In the genomic region with DNA sequence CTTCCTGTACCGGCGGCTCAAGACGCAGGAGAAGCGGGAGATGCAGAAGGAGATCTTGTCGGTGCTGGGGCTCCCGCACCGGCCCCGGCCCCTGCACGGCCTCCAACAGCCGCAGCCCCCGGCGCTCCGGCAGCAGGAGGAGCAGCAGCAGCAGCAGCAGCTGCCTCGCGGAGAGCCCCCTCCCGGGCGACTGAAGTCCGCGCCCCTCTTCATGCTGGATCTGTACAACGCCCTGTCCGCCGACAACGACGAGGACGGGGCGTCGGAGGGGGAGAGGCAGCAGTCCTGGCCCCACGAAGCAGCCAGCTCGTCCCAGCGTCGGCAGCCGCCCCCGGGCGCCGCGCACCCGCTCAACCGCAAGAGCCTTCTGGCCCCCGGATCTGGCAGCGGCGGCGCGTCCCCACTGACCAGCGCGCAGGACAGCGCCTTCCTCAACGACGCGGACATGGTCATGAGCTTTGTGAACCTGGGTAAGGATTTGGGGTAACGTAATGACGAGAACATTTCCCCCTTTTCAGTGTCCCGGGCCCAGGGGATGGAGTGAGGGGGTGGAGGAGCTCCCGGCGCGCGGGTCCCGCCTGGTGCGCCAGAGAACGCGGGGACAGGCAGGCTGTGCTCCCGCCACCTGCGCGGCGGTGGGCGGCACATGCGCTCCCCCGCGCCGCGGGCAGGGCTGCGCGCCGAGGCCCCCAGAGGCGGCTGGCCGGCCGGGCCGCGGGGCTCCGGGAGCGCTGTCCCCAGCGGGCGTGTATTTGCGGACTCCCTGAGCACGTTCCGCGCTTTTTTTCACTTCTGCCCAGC, we compare ENCODE assay signal across 8 cellular contexts. TPM values are rescaled to one million over a fixed set of nuclear protein-coding genes. Genes with fewer than 3 reads are reported as not detected.
DNase-seq lines count a peak whose midpoint lies in the region; ATAC-seq and TF ChIP-seq lines count a peak whose summit lies in the region.

No MANE protein-coding gene starts in this region.

- no peaks in the 10 kb centered on the region for H3K36me3 Mint-ChIP-seq in CD4-positive, alpha-beta T cell (ENCODE audit: low read depth)
- H3K36me3 Mint-ChIP-seq in activated B cell treated with CpG ODN at 0.5 μM for 24 hours (ENCODE audit: low read depth) = no peaks in the 10 kb centered on the region

- no peak overlapping the region for H3K9ac ChIP-seq in skeletal muscle satellite cell (ENCODE audit: low read depth, low read length)

- DNase-seq in CD4-positive, alpha-beta T cell = no peak
- peak; percentile 64 for DNase-seq in GM20000 (ENCODE audit: low spot score)
- DNase-seq in activated B cell treated with CpG ODN at 0.5 μM for 24 hours = peak; percentile 26
- DNase-seq in left ventricle myocardium inferior = no peak
- DNase-seq in A172 (ENCODE audit: low spot score) = no peak

- H3K4me2 ChIP-seq in skeletal muscle satellite cell (ENCODE audit: low read length) = peak overlapping the region; percentile 97

- H3K4me3 ChIP-seq in left ventricle myocardium inferior = peak overlapping the region; percentile 81
- H3K4me3 ChIP-seq in skeletal muscle satellite cell (ENCODE audit: low read length) = peak overlapping the region; percentile 78

- peaks cover 11% of the 10 kb centered on the region for H3K4me1 Mint-ChIP-seq in CD4-positive, alpha-beta T cell (ENCODE audit: low read depth)
- H3K4me1 Mint-ChIP-seq in activated B cell treated with CpG ODN at 0.5 μM for 24 hours = peaks cover 30% of the 10 kb centered on the region

- POLR2A ChIA-PET in CD4-positive, alpha-beta T cell (lab: Charles Lee) = no interaction called here
- POLR2A ChIA-PET in activated B cell treated with CpG ODN at 0.5 μM for 24 hours (lab: Charles Lee) = no interaction called here

- H3K36me3 ChIP-seq in left ventricle myocardium inferior = no peaks in the 10 kb centered on the region
- H3K36me3 ChIP-seq in skeletal muscle satellite cell (ENCODE audit: insufficient read depth, low read length) = no peaks in the 10 kb centered on the region

- H3K27me3 Mint-ChIP-seq in CD4-positive, alpha-beta T cell = peaks cover 84% of the 10 kb centered on the region
- H3K27me3 Mint-ChIP-seq in activated B cell treated with CpG ODN at 0.5 μM for 24 hours = peaks cover 60% of the 10 kb centered on the region

- no peak for TF ChIP-seq CTCF in CD4-positive, alpha-beta T cell (IDR thresholded peaks at IDR 0.05)
- TF ChIP-seq CTCF in GM20000 (IDR thresholded peaks at IDR 0.05; ENCODE audit: extremely low read depth, missing control alignments) (no peak), activated B cell treated with CpG ODN at 0.5 μM for 24 hours (IDR thresholded peaks at IDR 0.05) (no peak), left ventricle myocardium inferior (IDR thresholded peaks at IDR 0.05; ENCODE audit: borderline replicate concordance) (no peak)

- no peak overlapping the region for H3K27ac Mint-ChIP-seq in CD4-positive, alpha-beta T cell
- H3K27ac Mint-ChIP-seq in activated B cell treated with CpG ODN at 0.5 μM for 24 hours = no peak overlapping the region

- peaks cover 68% of the 10 kb centered on the region for H3K27me3 ChIP-seq in CD4-positive, alpha-beta T cell (ENCODE audit: control insufficient read depth, insufficient read depth, low read length)
- peaks cover 92% of the 10 kb centered on the region for H3K27me3 ChIP-seq in left ventricle myocardium inferior (ENCODE audit: low read depth)
- H3K27me3 ChIP-seq in skeletal muscle satellite cell (ENCODE audit: control insufficient read depth, insufficient read depth, low read length) = peaks cover 56% of the 10 kb centered on the region

- intact Hi-C loops in CD4-positive, alpha-beta T cell (cut with DNase I, micrococcal nuclease) = no loop called here
- intact Hi-C loops in activated B cell treated with CpG ODN at 0.5 μM for 24 hours (cut with micrococcal nuclease) (loop anchor here (5.0 kb wide), 1 partner anchor 185 kb away; the partner anchor contains the start of gene TXNDC5), left ventricle myocardium inferior (cut with micrococcal nuclease) (no loop called here)

- ATAC-seq in CD4-positive, alpha-beta T cell (ENCODE audit: poor library complexity) = no peak
- ATAC-seq in activated B cell treated with CpG ODN at 0.5 μM for 24 hours (ENCODE audit: low read depth) = no peak
- no peak for ATAC-seq in GM18858 (IDR thresholded peaks at IDR 0.05; ENCODE audit: unreplicated experiment)
- ATAC-seq in HG03045 (IDR thresholded peaks at IDR 0.05; ENCODE audit: unreplicated experiment) = no peak

- H3K27ac ChIP-seq in CD4-positive, alpha-beta T cell (ENCODE audit: low read depth, low read length) = no peak overlapping the region
- H3K27ac ChIP-seq in left ventricle myocardium inferior (replicated peaks) = peak overlapping the region; percentile 29

- H3K4me1 ChIP-seq in left ventricle myocardium inferior (peaks cover 64% of the 10 kb centered on the region), skeletal muscle satellite cell (ENCODE audit: control insufficient read depth, insufficient read depth, low read length) (peaks cover 46% of the 10 kb centered on the region)

- H3K9me3 ChIP-seq in CD4-positive, alpha-beta T cell (ENCODE audit: control insufficient read depth, low read length) = no peaks in the 10 kb centered on the region
- H3K9me3 ChIP-seq in left ventricle myocardium inferior (replicated peaks) (no peaks in the 10 kb centered on the region), skeletal muscle satellite cell (replicated peaks; ENCODE audit: low read length) (no peaks in the 10 kb centered on the region)

- no peaks in the 10 kb centered on the region for H3K9me3 Mint-ChIP-seq in CD4-positive, alpha-beta T cell
- no peaks in the 10 kb centered on the region for H3K9me3 Mint-ChIP-seq in activated B cell treated with CpG ODN at 0.5 μM for 24 hours

- peak overlapping the region; percentile 74 for H3K4me3 Mint-ChIP-seq in CD4-positive, alpha-beta T cell
- peak overlapping the region; percentile 76 for H3K4me3 Mint-ChIP-seq in activated B cell treated with CpG ODN at 0.5 μM for 24 hours

- CTCF ChIA-PET in CD4-positive, alpha-beta T cell (lab: Charles Lee) = no interaction called here
- CTCF ChIA-PET in activated B cell treated with CpG ODN at 0.5 μM for 24 hours (lab: Charles Lee) = interaction anchor here (1.2 to 2.2 kb wide), 2 partner anchors 279 to 492 kb away, joined by 3 to 8 read pairs; no protein-coding TSS in a partner anchor

RNA-seq across cellular contexts. Expression of gene BMP6, which starts 1.5 kb away (rescaled TPM):
- not detected for total RNA-seq in CD4-positive, alpha-beta T cell
- total RNA-seq in activated B cell treated with CpG ODN at 0.5 μM for 24 hours (0.75 and 0.78 TPM in 2 replicates), left ventricle myocardium inferior (5.2 TPM)
- total RNA-seq in skeletal muscle satellite cell (2012; rRNA removed) = 5.3 and 8.7 TPM in 2 replicates
- total RNA-seq in A172 (2014; rRNA removed; shearing (Covaris generic)) = 0.07 and 0.22 TPM in 2 replicates

Comparison
In these comparisons a context has a peak if more than half of its experiments do, and no peak if none do; other contexts are left out.
1. DNase-seq: peak in GM20000 (single experiment) and activated B cell treated with CpG ODN at 0.5 μM for 24 hours (single experiment); none in CD4-positive, alpha-beta T cell (0 of 10), left ventricle myocardium inferior (single experiment) and A172 (single experiment).